In genomic region chr7:50792342-50793114, GRCh38 we compare ENCODE assay signal across 8 cellular contexts. TPM values are rescaled to one million over a fixed set of nuclear protein-coding genes. Genes with fewer than 3 reads are reported as not detected.
DNase-seq lines count a peak whose midpoint lies in the region; ATAC-seq, FAIRE-seq and TF ChIP-seq lines count a peak whose summit lies in the region.

No MANE protein-coding gene starts in this region.

- no peaks in the 10 kb centered on the region for H3K27me3 ChIP-seq in subcutaneous abdominal adipose tissue (ENCODE audit: control insufficient read depth in 5 of 5, insufficient read depth in 4 of 5, low read length in 5 of 5)

- DNase-seq in NCI-H510A treated with DMSO at 0.1 percent for 48 hours (lab: John Stamatoyannopoulos, UW) (peak; percentile 45), NCI-H510A (lab: John Stamatoyannopoulos, UW) (no peak), RPMI7951 (ENCODE audit: low read depth) (peak; percentile 71), chondrocyte (ENCODE audit: low spot score) (no peak), left colon (peak in 1 of 2 donors; percentile 31), GM12892 (ENCODE audit: insufficient read length) (no peak)

- no peaks in the 10 kb centered on the region for H3K27me3 Mint-ChIP-seq in chondrocyte (ENCODE audit: low read depth)

- H3K4me3 ChIP-seq in subcutaneous abdominal adipose tissue (ENCODE audit: low read depth in 1 of 5, low read length in 5 of 5): peak overlapping the region; percentile 76 to 86 (median 79)

- peaks cover 0 to 10% (median 8%) of the 10 kb centered on the region in 5 donors for H3K9me3 ChIP-seq in subcutaneous abdominal adipose tissue (ENCODE audit: control insufficient read depth in 5 of 5, low read length in 5 of 5)

- TF ChIP-seq POLR2A in GM12892 (IDR thresholded peaks at IDR 0.05; ENCODE audit: low read depth, low read length): no peak

- peak overlapping the region; percentile 60 for H3K27ac ChIP-seq in subcutaneous abdominal adipose tissue (ENCODE audit: low read depth, low read length)

- peak overlapping the region; percentile 91 for H3K27ac Mint-ChIP-seq in chondrocyte (ENCODE audit: unreplicated experiment)

- H3K9ac ChIP-seq in subcutaneous abdominal adipose tissue (ENCODE audit: low read length in 5 of 5): peak overlapping the region; percentile 52 to 75 (median 62)

- H3K4me1 ChIP-seq in subcutaneous abdominal adipose tissue (ENCODE audit: control insufficient read depth in 5 of 5, insufficient read depth in 5 of 5, low read length in 5 of 5): peaks cover 2 to 30% (median 25%) of the 10 kb centered on the region in 5 donors

- intact Hi-C loops in left colon (cut with DNase I, micrococcal nuclease): no loop called here

- peaks cover 2% of the 10 kb centered on the region for H3K36me3 Mint-ChIP-seq in chondrocyte (ENCODE audit: low read depth)

- peaks cover 43% of the 10 kb centered on the region for H3K4me1 Mint-ChIP-seq in chondrocyte (ENCODE audit: low read depth)

- no peak for FAIRE-seq in GM12892 (lab: Jason Lieb, UNC)

- no peak for TF ChIP-seq CTCF in chondrocyte (IDR thresholded peaks at IDR 0.05)

- H3K9me3 Mint-ChIP-seq in chondrocyte (ENCODE audit: low read depth): peaks cover 4% of the 10 kb centered on the region

- peak overlapping the region; percentile 89 for H3K4me3 Mint-ChIP-seq in chondrocyte (ENCODE audit: unreplicated experiment)

- H3K36me3 ChIP-seq in subcutaneous abdominal adipose tissue (ENCODE audit: control insufficient read depth in 5 of 5, insufficient read depth in 5 of 5, low read length in 5 of 5): no peaks in the 10 kb centered on the region

- peak; percentile 10 for ATAC-seq in left colon
- ATAC-seq in HG02840 (IDR thresholded peaks at IDR 0.05; ENCODE audit: low FRiP score, unreplicated experiment): no peak

RNA-seq across cellular contexts. Expression of gene GRB10, which starts 9.8 kb away (rescaled TPM):
- total RNA-seq in RPMI7951 (2014; rRNA removed; shearing (Covaris generic)): 44.9 and 51.7 TPM in 2 replicates
- total RNA-seq in chondrocyte (31.4 to 73.7 TPM (median 69.9 TPM) in 3 replicates), left colon (10 to 100 TPM; 13.8 to 16.1 TPM)
- not detected for polyA plus RNA-seq in GM12892 (2012; ENCODE audit: missing spikeins)

Comparison
In these comparisons a context has a peak if more than half of its experiments do, and no peak if none do; other contexts are left out.
1. DNase-seq: peak in NCI-H510A treated with DMSO at 0.1 percent for 48 hours (single experiment) and RPMI7951 (single experiment); none in NCI-H510A (single experiment), chondrocyte (single experiment) and GM12892 (single experiment).